In the genomic region with DNA sequence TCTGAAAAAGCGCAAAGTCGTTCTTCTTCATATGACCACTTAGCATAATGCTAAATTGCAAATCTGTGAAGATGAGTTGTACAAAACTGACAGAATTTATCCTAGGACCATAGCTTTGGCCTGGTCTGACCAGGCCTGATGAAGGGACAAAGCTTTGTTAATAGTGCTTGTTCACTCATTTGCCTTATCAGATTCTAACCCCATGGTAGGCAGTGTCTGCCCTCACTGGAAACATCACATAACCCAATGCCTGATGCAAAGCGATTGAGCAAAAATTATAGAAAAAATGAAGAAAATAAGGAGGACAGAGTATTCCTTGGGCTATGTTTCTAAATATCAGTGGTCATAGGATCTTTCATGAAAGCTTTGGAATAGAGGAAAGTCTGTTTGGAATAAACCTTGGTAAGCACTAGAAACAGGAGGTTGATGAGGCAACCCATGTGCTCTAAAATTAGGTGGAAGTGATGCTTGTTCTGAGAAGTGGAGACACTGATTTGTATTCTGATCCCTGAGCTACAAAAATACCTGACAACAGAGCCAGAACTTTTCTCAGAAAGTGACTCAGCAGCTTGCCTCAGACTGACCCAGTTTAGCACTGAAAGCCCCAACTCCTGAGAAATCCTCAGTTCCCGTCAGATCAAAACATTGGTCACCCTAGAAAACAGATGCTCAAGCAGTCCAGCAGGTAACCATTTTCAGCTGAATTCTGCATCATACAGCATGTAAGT, we compare ENCODE assay signal across 16 cellular contexts.
DNase-seq lines count a peak whose midpoint lies in the region; ATAC-seq, FAIRE-seq and TF ChIP-seq lines count a peak whose summit lies in the region.
"Had no signal": no experiment of that assay in that cellular context is flagged by ENCODE, and none has a peak within 500 bp of the region (broad histone marks: within the 10 kb centered on the region; RNA-seq: fewer than 3 reads in every experiment).

No MANE protein-coding gene starts in this region.

- H3F3A ChIP-seq in GM23248 (ENCODE audit: insufficient read depth), result no peaks in the 10 kb centered on the region

- H3K4me3 ChIP-seq in GM23248, result no peak overlapping the region
- no peak overlapping the region for H3K4me3 ChIP-seq in astrocyte (ENCODE audit: insufficient read depth, low read depth, low read length)
- no peak overlapping the region for H3K4me3 ChIP-seq in foreskin fibroblast (ENCODE audit: low read depth in 1 of 2, low read length in 2 of 2)
- no peak overlapping the region for H3K4me3 ChIP-seq in pancreas
- H3K4me3 ChIP-seq: spleen had no signal

- no peaks in the 10 kb centered on the region for H3K36me3 ChIP-seq in GM23248 (ENCODE audit: low read depth)
- H3K36me3 ChIP-seq in astrocyte (ENCODE audit: insufficient read depth, low read length), result no peaks in the 10 kb centered on the region
- no peaks in the 10 kb centered on the region for H3K36me3 ChIP-seq in pancreas
- H3K36me3 ChIP-seq: spleen had no signal

- H4K20me1 ChIP-seq in GM23248 (ENCODE audit: insufficient read depth) (no peaks in the 10 kb centered on the region), astrocyte (ENCODE audit: insufficient read depth, low read length) (no peaks in the 10 kb centered on the region)

- peaks cover 2% of the 10 kb centered on the region for H3K36me3 Mint-ChIP-seq in astrocyte (ENCODE audit: low read depth, unreplicated experiment)
- no peaks in the 10 kb centered on the region for H3K36me3 Mint-ChIP-seq in stimulated activated effector memory CD8-positive, alpha-beta T cell treated with anti-CD3 and anti-CD28 coated beads, Interleukin-12 subunit alpha, Interleukin-12 subunit beta, amount 100 ng/mL, for 72 hours
- H3K36me3 Mint-ChIP-seq: immature natural killer cell had no signal

- FAIRE-seq in astrocyte (lab: Jason Lieb, UNC), result no peak
- no peak for FAIRE-seq in pancreas (lab: Jason Lieb, UNC)
- FAIRE-seq: frontal cortex had no signal

- H3K9me2 ChIP-seq in GM23248 (ENCODE audit: insufficient read depth), result no peaks in the 10 kb centered on the region

- no peak overlapping the region for H3K4me3 Mint-ChIP-seq in astrocyte (ENCODE audit: unreplicated experiment)
- H3K4me3 Mint-ChIP-seq in stimulated activated effector memory CD8-positive, alpha-beta T cell treated with anti-CD3 and anti-CD28 coated beads, Interleukin-12 subunit alpha, Interleukin-12 subunit beta, amount 100 ng/mL, for 72 hours, result no peak overlapping the region
- H3K4me3 Mint-ChIP-seq: activated CD4-positive, alpha-beta T cell treated with anti-CD3 and anti-CD28 coated beads, Interleukin-2, amount 10 ng/mL, durations not matched to agents 24 days and 14 days; activated T-cell treated with anti-CD3 and anti-CD28 coated beads, Interleukin-2, amount 50 U/mL, for 4 hours; immature natural killer cell had no signal

- no peaks in the 10 kb centered on the region for H3K9me3 ChIP-seq in GM23248 (ENCODE audit: low read depth)
- no peaks in the 10 kb centered on the region for H3K9me3 ChIP-seq in astrocyte (ENCODE audit: insufficient read depth, low read depth, low read length)
- H3K9me3 ChIP-seq in pancreas, result no peaks in the 10 kb centered on the region

- peak; percentile 78 for ATAC-seq in stimulated activated effector memory CD8-positive, alpha-beta T cell treated with anti-CD3 and anti-CD28 coated beads, Interleukin-12 subunit alpha, Interleukin-12 subunit beta, amount 100 ng/mL, for 72 hours
- ATAC-seq in HG02938 (IDR thresholded peaks at IDR 0.05; ENCODE audit: unreplicated experiment) (no peak), pancreas (no peak)
- ATAC-seq: activated T-cell treated with anti-CD3 and anti-CD28 coated beads, Interleukin-2, amount 50 U/mL, for 4 hours had no signal

- no peaks in the 10 kb centered on the region for H3K27me3 Mint-ChIP-seq in astrocyte (ENCODE audit: low read depth, unreplicated experiment)
- H3K27me3 Mint-ChIP-seq: activated CD4-positive, alpha-beta T cell treated with anti-CD3 and anti-CD28 coated beads, Interleukin-2, amount 10 ng/mL, durations not matched to agents 24 days and 14 days had no signal

- DNase-seq in GM23248 (peak; percentile 61), astrocyte (ENCODE audit: low read depth) (peak; percentile 85), foreskin fibroblast (peak; percentile 18 to 58), pancreas (no peak), COLO668 (lab: John Stamatoyannopoulos, UW; ENCODE audit: unreplicated experiment) (no peak)
- DNase-seq in stimulated activated effector memory CD8-positive, alpha-beta T cell treated with anti-CD3 and anti-CD28 coated beads, Interleukin-12 subunit alpha, Interleukin-12 subunit beta, amount 100 ng/mL, for 72 hours (ENCODE audit: low spot score in 2 of 2), result no peak
- DNase-seq: activated CD4-positive, alpha-beta T cell treated with anti-CD3 and anti-CD28 coated beads, Interleukin-2, amount 10 ng/mL, durations not matched to agents 24 days and 14 days; activated T-cell treated with anti-CD3 and anti-CD28 coated beads, Interleukin-2, amount 50 U/mL, for 4 hours; immature natural killer cell; occipital lobe; spleen had no signal

- H3K27me3 ChIP-seq in GM23248 (replicated peaks; ENCODE audit: insufficient read depth) (no peaks in the 10 kb centered on the region), astrocyte (ENCODE audit: insufficient read depth, low read length) (no peaks in the 10 kb centered on the region), pancreas (no peaks in the 10 kb centered on the region)

- peaks cover 12% of the 10 kb centered on the region for H3K9me3 Mint-ChIP-seq in astrocyte (ENCODE audit: unreplicated experiment)
- peaks cover 6% of the 10 kb centered on the region for H3K9me3 Mint-ChIP-seq in stimulated activated effector memory CD8-positive, alpha-beta T cell treated with anti-CD3 and anti-CD28 coated beads, Interleukin-12 subunit alpha, Interleukin-12 subunit beta, amount 100 ng/mL, for 72 hours
- H3K9me3 Mint-ChIP-seq: immature natural killer cell had no signal

- H3K27ac Mint-ChIP-seq in astrocyte (ENCODE audit: unreplicated experiment), result no peak overlapping the region
- no peak overlapping the region for H3K27ac Mint-ChIP-seq in stimulated activated effector memory CD8-positive, alpha-beta T cell treated with anti-CD3 and anti-CD28 coated beads, Interleukin-12 subunit alpha, Interleukin-12 subunit beta, amount 100 ng/mL, for 72 hours
- H3K27ac Mint-ChIP-seq: activated CD4-positive, alpha-beta T cell treated with anti-CD3 and anti-CD28 coated beads, Interleukin-2, amount 10 ng/mL, durations not matched to agents 24 days and 14 days; immature natural killer cell had no signal

- H3K4me2 ChIP-seq in GM23248 (ENCODE audit: unreplicated experiment), result no peak overlapping the region
- H3K4me2 ChIP-seq in astrocyte (ENCODE audit: low read length), result peak overlapping the region; percentile 9

- WGBS in GM23248 (ENCODE audit: low coverage in 1 of 2, low lambda C conversion rate in 2 of 2, missing lambda C conversion rate in 2 of 2), 2 experiments, result 58 to 63% methylated on average over 4 of the region's 4 CpGs
- WGBS in pancreas, 2 donors, result 91 to 96% methylated on average over 4 of the region's 4 CpGs

- H2AFZ ChIP-seq in GM23248 (no peak overlapping the region), astrocyte (ENCODE audit: low read depth, low read length) (no peak overlapping the region)

- no peaks in the 10 kb centered on the region for H3K79me2 ChIP-seq in GM23248 (ENCODE audit: insufficient read depth)
- H3K79me2 ChIP-seq in astrocyte (ENCODE audit: insufficient read depth, low read length), result no peaks in the 10 kb centered on the region

- peaks cover 48% of the 10 kb centered on the region for H3K4me1 Mint-ChIP-seq in astrocyte (ENCODE audit: low read depth, unreplicated experiment)
- no peaks in the 10 kb centered on the region for H3K4me1 Mint-ChIP-seq in stimulated activated effector memory CD8-positive, alpha-beta T cell treated with anti-CD3 and anti-CD28 coated beads, Interleukin-12 subunit alpha, Interleukin-12 subunit beta, amount 100 ng/mL, for 72 hours
- H3K4me1 Mint-ChIP-seq: activated CD4-positive, alpha-beta T cell treated with anti-CD3 and anti-CD28 coated beads, Interleukin-2, amount 10 ng/mL, durations not matched to agents 24 days and 14 days; immature natural killer cell had no signal

- intact Hi-C loops in pancreas (cut with DNase I), result no loop called here

- TF ChIP-seq CTCF in astrocyte (IDR thresholded peaks at IDR 0.05; ENCODE audit: insufficient read depth, low read depth, low read length) (no peak), foreskin fibroblast (IDR thresholded peaks at IDR 0.05; ENCODE audit: low read depth, low read length) (no peak), pancreas (IDR thresholded peaks at IDR 0.05) (no peak)

- in situ Hi-C loops in GM23248 (cut with MboI), result no loop called here

- H3K27ac ChIP-seq in GM23248, result no peak overlapping the region
- peak overlapping the region; percentile 8 for H3K27ac ChIP-seq in astrocyte (ENCODE audit: low read depth, low read length)
- H3K27ac ChIP-seq in pancreas, result no peak overlapping the region
- H3K27ac ChIP-seq: C4-2B, HL-60, RWPE1, spleen had no signal

- peaks cover 20% of the 10 kb centered on the region for H3K4me1 ChIP-seq in GM23248 (ENCODE audit: insufficient read depth)
- H3K4me1 ChIP-seq in astrocyte (ENCODE audit: insufficient read depth, low read length), result peaks cover 27% of the 10 kb centered on the region
- no peaks in the 10 kb centered on the region for H3K4me1 ChIP-seq in pancreas
- H3K4me1 ChIP-seq: spleen had no signal

- no peak overlapping the region for H3K9ac ChIP-seq in GM23248
- H3K9ac ChIP-seq in astrocyte (ENCODE audit: low read length), result no peak overlapping the region

Comparison
In these comparisons a context has a peak if more than half of its experiments do, and no peak if none do; other contexts are left out.
1. DNase-seq: peak in GM23248 (single experiment), astrocyte (single experiment) and foreskin fibroblast (2 of 2); none in stimulated activated effector memory CD8-positive, alpha-beta T cell treated with anti-CD3 and anti-CD28 coated beads, Interleukin-12 subunit alpha, Interleukin-12 subunit beta, amount 100 ng/mL, for 72 hours (0 of 2), pancreas (0 of 6) and COLO668 (single experiment).